Comparison of ENCODE assay signal across 2 cellular contexts in genomic region chr5:153543288-153543687, GRCh38.
TF ChIP-seq lines count a peak whose summit lies in the region.

No MANE protein-coding gene starts in this region.

TF ChIP-seq in IMR-90, 13 proteins besides CTCF, POLR2A, EP300 and RAD21:
- TF ChIP-seq CEBPB (IDR thresholded peaks at IDR 0.05; ENCODE audit: low read depth, low read length): 0 out of 2 replicates have a peak, but pooled peaks have one; percentile 37
- TF ChIP-seq USF2 (IDR thresholded peaks at IDR 0.05; ENCODE audit: low read depth, low read length): no peak
- TF ChIP-seq CHD1 (IDR thresholded peaks at IDR 0.05; ENCODE audit: low read depth, low read length): no peak
TF ChIP-seq in IMR-90: peak in this region for 1.

TF ChIP-seq in GM12878, 131 proteins besides CTCF, POLR2A, EP300 and RAD21:
- TF ChIP-seq POU2F2 (IDR thresholded peaks at IDR 0.05; ENCODE audit: borderline replicate concordance, low read depth, low read length) (no peak), HCFC1 (IDR thresholded peaks at IDR 0.05; ENCODE audit: low read length) (no peak), E2F4 (IDR thresholded peaks at IDR 0.05; ENCODE audit: low read depth, low read length) (no peak), ZBTB4 (CRISPR knock-in tag; IDR thresholded peaks at IDR 0.05) (no peak), TAF1 (IDR thresholded peaks at IDR 0.05; ENCODE audit: borderline replicate concordance, low read depth, low read length) (no peak), SREBF2 (IDR thresholded peaks at IDR 0.05; ENCODE audit: low read length) (no peak), CREB1 (IDR thresholded peaks at IDR 0.05; ENCODE audit: low read depth) (no peak), RUNX3 (IDR thresholded peaks at IDR 0.05; ENCODE audit: low read length) (peak; percentile 55; the same call in 1 of the 2 replicates), TCF7 (IDR thresholded peaks at IDR 0.05; ENCODE audit: borderline replicate concordance) (peak; percentile 66; the same call in 1 of the 2 replicates)
